8 cellular contexts compared by ENCODE assay signal in genomic region chr7:142385528-142386340, GRCh38.
DNase-seq lines count a peak whose midpoint lies in the region; ATAC-seq, FAIRE-seq and TF ChIP-seq lines count a peak whose summit lies in the region.

No MANE protein-coding gene starts in this region.

- H3K4me1 Mint-ChIP-seq in activated CD4-positive, alpha-beta memory T cell treated with anti-CD3 and anti-CD28 coated beads for 36 hours (ENCODE audit: low read depth) = peaks cover 21% of the 10 kb centered on the region

- no peaks in the 10 kb centered on the region for H3K36me3 Mint-ChIP-seq in activated CD4-positive, alpha-beta memory T cell treated with anti-CD3 and anti-CD28 coated beads for 36 hours

- no peak overlapping the region for H3K4me3 Mint-ChIP-seq in activated CD4-positive, alpha-beta memory T cell treated with anti-CD3 and anti-CD28 coated beads for 36 hours

- peak; percentile 79 for FAIRE-seq in GM18507 (lab: Jason Lieb, UNC)

- intact Hi-C loops in activated CD4-positive, alpha-beta memory T cell treated with anti-CD3 and anti-CD28 coated beads for 36 hours (cut with micrococcal nuclease) = loop anchor here (1.0 to 10.0 kb wide), 3 partner anchors 27 to 423 kb away; no protein-coding TSS in a partner anchor

- CTCF ChIA-PET in activated CD4-positive, alpha-beta memory T cell treated with anti-CD3 and anti-CD28 coated beads for 36 hours (lab: Charles Lee) = interaction anchor here (0.6 to 5.0 kb wide), 16 partner anchors 9 to 830 kb away, joined by 3 to 26 read pairs (median 3); no protein-coding TSS in a partner anchor

- TF ChIP-seq CTCF in osteoblast (IDR thresholded peaks at IDR 0.05; ENCODE audit: extremely low read depth, low read depth, low read length) = peak; percentile 88

- no peaks in the 10 kb centered on the region for H4K20me1 ChIP-seq in osteoblast (ENCODE audit: insufficient read depth, low read length)

- H3K4me2 ChIP-seq in osteoblast (ENCODE audit: insufficient read depth, low read length) = peak overlapping the region; percentile 61

- H3K27me3 Mint-ChIP-seq in activated CD4-positive, alpha-beta memory T cell treated with anti-CD3 and anti-CD28 coated beads for 36 hours = no peaks in the 10 kb centered on the region

- H3K4me3 ChIP-seq in osteoblast (ENCODE audit: insufficient read depth, low read length) = no peak overlapping the region

- peak; percentile 81 for DNase-seq in Ammon's horn (ENCODE audit: low spot score)
- no peak for DNase-seq in GM18507 (ENCODE audit: extremely low spot score, insufficient read length, low read depth)
- DNase-seq in NCI-H2171 (lab: John Stamatoyannopoulos, UW) = peak; percentile 17
- DNase-seq in activated CD4-positive, alpha-beta memory T cell treated with anti-CD3 and anti-CD28 coated beads for 36 hours = peak; percentile 69
- DNase-seq in fibroblast of peridontal ligament (ENCODE audit: extremely low read depth) = peak; percentile 79
- peak; percentile 72 for DNase-seq in osteoblast (ENCODE audit: insufficient read length, low spot score, missing footprints)

- H3K36me3 ChIP-seq in osteoblast (ENCODE audit: insufficient read depth, low read length) = no peaks in the 10 kb centered on the region

- no peaks in the 10 kb centered on the region for H3K9me3 Mint-ChIP-seq in activated CD4-positive, alpha-beta memory T cell treated with anti-CD3 and anti-CD28 coated beads for 36 hours

- no peaks in the 10 kb centered on the region for H3K27me3 ChIP-seq in osteoblast (ENCODE audit: insufficient read depth, low read length)

- no peaks in the 10 kb centered on the region for H3K79me2 ChIP-seq in osteoblast (ENCODE audit: insufficient read depth, low read length)

- peak; percentile 68 for ATAC-seq in HG02938 (IDR thresholded peaks at IDR 0.05; ENCODE audit: unreplicated experiment)
- ATAC-seq in HG02840 (IDR thresholded peaks at IDR 0.05; ENCODE audit: low FRiP score, unreplicated experiment) = no peak

- H2AFZ ChIP-seq in osteoblast (ENCODE audit: low read length) = no peak overlapping the region

- H3K9me3 ChIP-seq in osteoblast (ENCODE audit: low read depth, low read length) = no peaks in the 10 kb centered on the region

- H3K4me1 ChIP-seq in osteoblast (ENCODE audit: insufficient read depth, low read length) = peaks cover 17% of the 10 kb centered on the region

- no peak overlapping the region for H3K27ac ChIP-seq in osteoblast (ENCODE audit: low read depth, low read length)

- peak overlapping the region; percentile 50 for H3K27ac Mint-ChIP-seq in activated CD4-positive, alpha-beta memory T cell treated with anti-CD3 and anti-CD28 coated beads for 36 hours

- POLR2A ChIA-PET in activated CD4-positive, alpha-beta memory T cell treated with anti-CD3 and anti-CD28 coated beads for 36 hours (lab: Charles Lee) = no interaction called here
